Comparison of ENCODE assay signal across 16 cellular contexts in the genomic region with DNA sequence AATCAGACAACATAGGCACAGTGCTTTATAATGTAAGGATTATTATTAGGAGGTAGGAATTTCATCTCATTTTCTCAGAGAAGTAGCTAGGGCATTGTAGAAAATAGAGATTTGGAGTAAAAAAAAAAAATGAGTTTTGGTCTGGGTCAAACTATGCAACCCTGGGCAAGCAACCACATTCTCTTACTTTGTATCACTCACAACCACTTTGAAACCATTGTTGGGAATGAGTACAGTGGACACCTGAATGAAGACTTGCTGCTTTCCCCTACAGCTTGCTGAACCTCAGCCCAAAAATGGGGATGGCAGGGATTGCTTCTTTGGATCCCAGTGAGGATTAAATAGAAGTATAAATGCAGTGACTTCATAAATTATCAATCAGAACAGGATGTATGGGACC. TPM values are rescaled to one million over a fixed set of nuclear protein-coding genes. Genes with fewer than 3 reads are reported as not detected.
DNase-seq lines count a peak whose midpoint lies in the region; ATAC-seq lines count a peak whose summit lies in the region.
"Had no signal": no experiment of that assay in that cellular context is flagged by ENCODE, and none has a peak within 500 bp of the region (broad histone marks: within the 10 kb centered on the region; RNA-seq: fewer than 3 reads in every experiment).

No MANE protein-coding gene starts in this region.

- no peak for ATAC-seq in stimulated activated naive CD8-positive, alpha-beta T cell treated with anti-CD3 and anti-CD28 coated beads, Interleukin-15, Interleukin-2, amounts not matched to agents 100 U/mL and 50 U/mL, for 24 hours
- ATAC-seq in naive thymus-derived CD4-positive, alpha-beta T cell = no peak
- ATAC-seq: GM23338 had no signal

- peaks cover 47% of the 10 kb centered on the region for H3K4me1 Mint-ChIP-seq in stimulated activated naive CD8-positive, alpha-beta T cell treated with anti-CD3 and anti-CD28 coated beads, Interleukin-15, Interleukin-2, amounts not matched to agents 100 ng/mL and 50 ng/mL, for 24 hours (ENCODE audit: low read depth)
- peaks cover 35% of the 10 kb centered on the region for H3K4me1 Mint-ChIP-seq in activated naive CD8-positive, alpha-beta T cell (ENCODE audit: low read depth)
- H3K4me1 Mint-ChIP-seq in naive thymus-derived CD4-positive, alpha-beta T cell = peaks cover 21 to 35% (median 26%) of the 10 kb centered on the region in 7 donors
- H3K4me1 Mint-ChIP-seq: GM23338 had no signal

- intact Hi-C loops in naive thymus-derived CD4-positive, alpha-beta T cell (cut with micrococcal nuclease) = no loop called here

- H3K9me3 Mint-ChIP-seq in stimulated activated naive CD8-positive, alpha-beta T cell treated with anti-CD3 and anti-CD28 coated beads, Interleukin-15, Interleukin-2, amounts not matched to agents 100 ng/mL and 50 ng/mL, for 24 hours = no peaks in the 10 kb centered on the region
- H3K9me3 Mint-ChIP-seq in activated naive CD8-positive, alpha-beta T cell (ENCODE audit: low read depth) = no peaks in the 10 kb centered on the region
- H3K9me3 Mint-ChIP-seq in naive thymus-derived CD4-positive, alpha-beta T cell = no peaks in the 10 kb centered on the region
- H3K9me3 Mint-ChIP-seq: activated T-cell treated with anti-CD3 and anti-CD28 coated beads, Interleukin-2, amount 50 U/mL, for 4 hours; GM23338 had no signal

- H3K36me3 Mint-ChIP-seq in stimulated activated naive CD8-positive, alpha-beta T cell treated with anti-CD3 and anti-CD28 coated beads, Interleukin-15, Interleukin-2, amounts not matched to agents 100 ng/mL and 50 ng/mL, for 24 hours (ENCODE audit: low read depth) = peaks cover 54% of the 10 kb centered on the region
- H3K36me3 Mint-ChIP-seq in activated naive CD8-positive, alpha-beta T cell = peaks cover 14% of the 10 kb centered on the region
- H3K36me3 Mint-ChIP-seq in naive thymus-derived CD4-positive, alpha-beta T cell = peaks cover 14 to 61% (median 38%) of the 10 kb centered on the region in 5 donors

- no peak overlapping the region for H3K4me3 ChIP-seq in naive thymus-derived CD4-positive, alpha-beta T cell (ENCODE audit: low read length)
- H3K4me3 ChIP-seq: GM23338, tibial nerve had no signal

- peaks cover 0 to 49% of the 10 kb centered on the region in 2 donors for H3K4me1 ChIP-seq in naive thymus-derived CD4-positive, alpha-beta T cell (ENCODE audit: control insufficient read depth in 2 of 2, insufficient read depth in 2 of 2, low read length in 2 of 2)
- H3K4me1 ChIP-seq: tibial nerve had no signal

- POLR2A ChIA-PET in naive thymus-derived CD4-positive, alpha-beta T cell (lab: Charles Lee) = interaction anchor here (1.5 to 1.7 kb wide), 2 partner anchors 39 to 47 kb away, joined by 4 to 6 read pairs; partner anchors contain the start of gene FAM117A

- H3K27ac ChIP-seq in naive thymus-derived CD4-positive, alpha-beta T cell (ENCODE audit: low read depth, low read length) = peak overlapping the region; percentile 66
- H3K27ac ChIP-seq: tibial nerve had no signal

- no peak for DNase-seq in stimulated activated naive CD8-positive, alpha-beta T cell treated with anti-CD3 and anti-CD28 coated beads, Interleukin-15, Interleukin-2, amounts not matched to agents 100 U/mL and 50 U/mL, for 24 hours
- DNase-seq in naive thymus-derived CD4-positive, alpha-beta T cell = no peak
- DNase-seq in dermis blood vessel endothelial cell (no peak), T1000 (lab: John Stamatoyannopoulos, UW) (no peak), kidney tubule cell (ENCODE audit: low spot score) (no peak)
- DNase-seq: activated T-cell treated with anti-CD3 and anti-CD28 coated beads, Interleukin-2, amount 50 U/mL, for 4 hours; amniotic stem cell; KG1; NCI-H187; NCI-H446; retina; SK-N-SH had no signal

- no peaks in the 10 kb centered on the region for H3K9me3 ChIP-seq in naive thymus-derived CD4-positive, alpha-beta T cell (ENCODE audit: control insufficient read depth in 2 of 3, low read length in 3 of 3)
- H3K9me3 ChIP-seq: SK-N-SH, tibial nerve had no signal

- H3K36me3 ChIP-seq in naive thymus-derived CD4-positive, alpha-beta T cell (ENCODE audit: control insufficient read depth in 2 of 3, insufficient read depth in 3 of 3, low read length in 3 of 3) = peaks cover 37 to 97% (median 47%) of the 10 kb centered on the region in 3 experiments

- CTCF ChIA-PET in naive thymus-derived CD4-positive, alpha-beta T cell (lab: Charles Lee) = interaction anchor here (0.7 to 1.1 kb wide), 3 partner anchors 9 to 221 kb away, joined by 3 to 4 read pairs (median 3); partner anchors contain the start of gene SLC35B1

- H3K27me3 Mint-ChIP-seq in stimulated activated naive CD8-positive, alpha-beta T cell treated with anti-CD3 and anti-CD28 coated beads, Interleukin-15, Interleukin-2, amounts not matched to agents 100 ng/mL and 50 ng/mL, for 24 hours = no peaks in the 10 kb centered on the region
- H3K27me3 Mint-ChIP-seq in activated naive CD8-positive, alpha-beta T cell = no peaks in the 10 kb centered on the region
- no peaks in the 10 kb centered on the region for H3K27me3 Mint-ChIP-seq in naive thymus-derived CD4-positive, alpha-beta T cell

- H3K27ac Mint-ChIP-seq in stimulated activated naive CD8-positive, alpha-beta T cell treated with anti-CD3 and anti-CD28 coated beads, Interleukin-15, Interleukin-2, amounts not matched to agents 100 ng/mL and 50 ng/mL, for 24 hours = peak overlapping the region; percentile 99
- peak overlapping the region; percentile 94 for H3K27ac Mint-ChIP-seq in activated naive CD8-positive, alpha-beta T cell
- H3K27ac Mint-ChIP-seq in naive thymus-derived CD4-positive, alpha-beta T cell = peak overlapping the region; percentile 17 to 90 (median 86)
- H3K27ac Mint-ChIP-seq: GM23338 had no signal

- no peaks in the 10 kb centered on the region for H3K27me3 ChIP-seq in naive thymus-derived CD4-positive, alpha-beta T cell (ENCODE audit: control insufficient read depth in 2 of 2, insufficient read depth in 2 of 2, low read length in 2 of 2)
- H3K27me3 ChIP-seq: tibial nerve had no signal

- peak overlapping the region; percentile 81 for H3K4me3 Mint-ChIP-seq in stimulated activated naive CD8-positive, alpha-beta T cell treated with anti-CD3 and anti-CD28 coated beads, Interleukin-15, Interleukin-2, amounts not matched to agents 100 ng/mL and 50 ng/mL, for 24 hours
- no peak overlapping the region for H3K4me3 Mint-ChIP-seq in activated naive CD8-positive, alpha-beta T cell
- no peak overlapping the region for H3K4me3 Mint-ChIP-seq in naive thymus-derived CD4-positive, alpha-beta T cell
- H3K4me3 Mint-ChIP-seq: GM23338 had no signal

RNA-seq across cellular contexts. Expression of gene SLC35B1, which starts 9.2 kb away (rescaled TPM):
- total RNA-seq in naive thymus-derived CD4-positive, alpha-beta T cell = 10 to 100 TPM; 42.1 to 83.0 (median 49.0) TPM
- polyA plus RNA-seq in naive thymus-derived CD4-positive, alpha-beta T cell = 10 to 100 TPM; 23.4 to 28.5 TPM
- 56.9 and 58.9 TPM in 2 replicates for total RNA-seq in dermis blood vessel endothelial cell

RNA-seq across cellular contexts. Expression of gene SPOP, which starts 39.1 kb away (rescaled TPM):
- total RNA-seq in naive thymus-derived CD4-positive, alpha-beta T cell = 10 to 100 TPM; 59.6 to 94.8 (median 80.9) TPM
- 100 to 1,000 TPM; 121 to 151 TPM for polyA plus RNA-seq in naive thymus-derived CD4-positive, alpha-beta T cell
- total RNA-seq in dermis blood vessel endothelial cell = 127 and 144 TPM in 2 replicates

RNA-seq across cellular contexts. Expression of gene FAM117A, which starts 47.0 kb away (rescaled TPM):
- total RNA-seq in naive thymus-derived CD4-positive, alpha-beta T cell = 10 to 100 TPM; 31.8 to 99.1 (median 58.5) TPM
- polyA plus RNA-seq in naive thymus-derived CD4-positive, alpha-beta T cell = 10 to 100 TPM; 47.2 to 59.0 TPM
- 15.5 and 25.4 TPM in 2 replicates for total RNA-seq in dermis blood vessel endothelial cell
